Comparison of ENCODE assay signal across 19 cellular contexts in the genomic region with DNA sequence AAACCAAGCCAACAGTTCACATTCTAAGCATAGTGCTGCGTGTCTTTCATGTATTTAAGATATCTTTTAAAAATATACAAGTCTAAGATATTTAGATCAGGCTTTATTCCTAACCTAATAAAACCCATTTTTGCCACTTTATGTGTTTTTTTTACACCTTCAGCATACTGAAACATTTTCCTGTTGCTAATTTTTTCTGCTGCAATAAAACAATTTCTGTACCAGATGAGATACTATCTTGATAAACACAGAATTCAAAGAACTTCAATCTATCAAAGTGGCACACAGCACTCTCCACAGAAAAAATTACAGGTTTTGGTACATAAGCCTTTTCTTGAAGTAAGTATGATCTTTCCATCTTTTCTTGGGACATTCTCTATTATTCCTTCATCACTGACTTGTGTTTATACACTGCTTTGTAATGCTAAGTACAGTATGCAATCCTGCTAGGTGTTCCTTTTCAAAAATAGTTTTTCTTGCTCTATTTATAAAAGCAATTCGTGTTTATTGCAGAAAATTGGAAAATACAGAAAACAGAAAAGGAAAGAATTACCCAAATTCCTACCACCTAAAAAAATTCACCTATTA. TPM values are rescaled to one million over a fixed set of nuclear protein-coding genes. Genes with fewer than 3 reads are reported as not detected.
A peak's percentile ranks its signal among the peaks of the same experiment; 100 is the strongest.
DNase-seq lines count a peak whose midpoint lies in the region; ATAC-seq and TF ChIP-seq lines count a peak whose summit lies in the region.
"Had no signal": no experiment of that assay in that cellular context is flagged by ENCODE, and none has a peak within 500 bp of the region (broad histone marks: within the 10 kb centered on the region; RNA-seq: fewer than 3 reads in every experiment).

No MANE protein-coding gene starts in this region.

- H3K9me3 ChIP-seq in breast epithelium, result no peaks in the 10 kb centered on the region
- no peaks in the 10 kb centered on the region for H3K9me3 ChIP-seq in Loucy (ENCODE audit: insufficient read depth, low read depth, low read length)
- no peaks in the 10 kb centered on the region for H3K9me3 ChIP-seq in mucosa of descending colon
- no peaks in the 10 kb centered on the region for H3K9me3 ChIP-seq in right cardiac atrium (ENCODE audit: control insufficient read depth, low read length)
- H3K9me3 ChIP-seq: A549, Peyer's patch had no signal

- no peak for TF ChIP-seq POLR2A in breast epithelium (IDR thresholded peaks at IDR 0.05)

- H3K27ac Mint-ChIP-seq in MCF 10A (ENCODE audit: low read depth, unreplicated experiment) (peak overlapping the region; percentile 89), endothelial cell (ENCODE audit: unreplicated experiment) (peak overlapping the region; percentile 50)

- no peak for DNase-seq in MCF 10A (ENCODE audit: unreplicated experiment)
- DNase-seq in breast epithelium (ENCODE audit: low spot score in 2 of 2), result no peak
- DNase-seq in endothelial cell (ENCODE audit: low spot score), result no peak
- DNase-seq in mucosa of descending colon, result no peak
- no peak for DNase-seq in NCI-H345 (lab: John Stamatoyannopoulos, UW)
- no peak for DNase-seq in NCI-H1436 treated with DMSO at 0.1 percent for 48 hours (lab: John Stamatoyannopoulos, UW)
- no peak for DNase-seq in right cardiac atrium
- DNase-seq: CD8-positive, alpha-beta memory T cell; GOT3; MV-4-11; NCI-H1417; NCI-H187 treated with DMSO at 0.1 percent for 48 hours; NCI-H446; NCI-H69; Peyer's patch; SIG-M5 had no signal

- H3K4me1 ChIP-seq in breast epithelium (no peaks in the 10 kb centered on the region), Loucy (ENCODE audit: insufficient read depth, low read length, poor library complexity, severe bottlenecking) (peaks cover 11% of the 10 kb centered on the region), mucosa of descending colon (ENCODE audit: low read depth) (peaks cover 26% of the 10 kb centered on the region), right cardiac atrium (ENCODE audit: control insufficient read depth, insufficient read depth, low read length) (peaks cover 4% of the 10 kb centered on the region)

- no peak overlapping the region for H3K27ac ChIP-seq in breast epithelium
- H3K27ac ChIP-seq in right cardiac atrium (ENCODE audit: low read length), result no peak overlapping the region
- H3K27ac ChIP-seq: A549, Peyer's patch had no signal

- no peaks in the 10 kb centered on the region for H3K9me2 ChIP-seq in Loucy (replicated peaks; ENCODE audit: low read depth, low read length)

- peaks cover 41% of the 10 kb centered on the region for H3K4me1 Mint-ChIP-seq in MCF 10A (ENCODE audit: insufficient read depth, unreplicated experiment)
- peaks cover 25% of the 10 kb centered on the region for H3K4me1 Mint-ChIP-seq in endothelial cell (ENCODE audit: unreplicated experiment)

- peaks cover 64% of the 10 kb centered on the region for H4K20me1 ChIP-seq in Loucy (ENCODE audit: insufficient read depth, low read length, poor library complexity, severe bottlenecking)

- CTCF ChIA-PET in MCF 10A (lab: Yijun Ruan, JAX), result no interaction called here

- peak; percentile 6 for ATAC-seq in mucosa of descending colon
- ATAC-seq in right cardiac atrium, result no peak
- ATAC-seq: A549 had no signal

- WGBS in right cardiac atrium, result 56% methylated on average over 2 of the region's 2 CpGs

- peak overlapping the region; percentile 6 for H3K4me2 ChIP-seq in Loucy (ENCODE audit: low read depth, low read length, poor library complexity, severe bottlenecking)
- H3K4me2 ChIP-seq: A549 had no signal

- no peaks in the 10 kb centered on the region for H3F3A ChIP-seq in Loucy (ENCODE audit: low read depth)

- H3K9ac ChIP-seq in Loucy (ENCODE audit: low read depth, low read length, poor library complexity, severe bottlenecking), result no peak overlapping the region
- H3K9ac ChIP-seq: BLaER1 treated with 17β-estradiol and CSF1 and Interleukin-3, amounts not matched to agents 10 nM and 100 nM had no signal

- POLR2A ChIA-PET in MCF 10A (lab: Yijun Ruan, JAX), result interaction anchor here (0.9 to 2.5 kb wide), 8 partner anchors 9 to 138 kb away, joined by 3 to 15 read pairs (median 4); partner anchors contain the start of genes EIF5B, REV1 and TXNDC9

- H3K79me2 ChIP-seq in Loucy (ENCODE audit: insufficient read depth, low read length), result peaks cover 100% of the 10 kb centered on the region

- H3K9me3 Mint-ChIP-seq in MCF 10A (ENCODE audit: unreplicated experiment), result no peaks in the 10 kb centered on the region
- no peaks in the 10 kb centered on the region for H3K9me3 Mint-ChIP-seq in endothelial cell (ENCODE audit: unreplicated experiment)
- H3K9me3 Mint-ChIP-seq: CD8-positive, alpha-beta memory T cell had no signal

- no peak for TF ChIP-seq CTCF in MCF 10A (IDR thresholded peaks at IDR 0.05; ENCODE audit: unreplicated experiment)
- TF ChIP-seq CTCF in breast epithelium (IDR thresholded peaks at IDR 0.05), result no peak
- no peak for TF ChIP-seq CTCF in Loucy (conservative IDR thresholded peaks at IDR 0.05; ENCODE audit: low read length)
- no peak for TF ChIP-seq CTCF in endothelial cell (IDR thresholded peaks at IDR 0.05; ENCODE audit: unreplicated experiment)
- TF ChIP-seq CTCF in mucosa of descending colon (IDR thresholded peaks at IDR 0.05), result no peak

- intact Hi-C loops in MCF 10A (cut with micrococcal nuclease) (no loop called here), breast epithelium (cut with DNase I; ENCODE audit: low total_unique reads) (no loop called here), mucosa of descending colon (cut with DNase I, micrococcal nuclease) (no loop called here), right cardiac atrium (cut with DNase I) (no loop called here)

- no peak overlapping the region for H3K4me3 ChIP-seq in breast epithelium
- no peak overlapping the region for H3K4me3 ChIP-seq in Loucy (ENCODE audit: low read length, poor library complexity, severe bottlenecking)
- no peak overlapping the region for H3K4me3 ChIP-seq in mucosa of descending colon
- H3K4me3 ChIP-seq in right cardiac atrium (ENCODE audit: low read length), result no peak overlapping the region
- H3K4me3 ChIP-seq: A549; BLaER1 treated with 17β-estradiol and CSF1 and Interleukin-3, amounts not matched to agents 10 nM and 100 nM; Peyer's patch had no signal

- peaks cover 16% of the 10 kb centered on the region for H3K36me3 Mint-ChIP-seq in MCF 10A (ENCODE audit: insufficient read depth, unreplicated experiment)
- peaks cover 9% of the 10 kb centered on the region for H3K36me3 Mint-ChIP-seq in endothelial cell (ENCODE audit: low read depth, unreplicated experiment)

- H3K27me3 ChIP-seq in breast epithelium (no peaks in the 10 kb centered on the region), Loucy (ENCODE audit: insufficient read depth, low read length, poor library complexity, severe bottlenecking) (no peaks in the 10 kb centered on the region), right cardiac atrium (ENCODE audit: control insufficient read depth, insufficient read depth) (no peaks in the 10 kb centered on the region)
- H3K27me3 ChIP-seq: BLaER1 treated with 17β-estradiol and CSF1 and Interleukin-3, amounts not matched to agents 10 nM and 100 nM; Peyer's patch had no signal

- H2AFZ ChIP-seq in Loucy (ENCODE audit: low read length), result no peak overlapping the region

- H3K4me3 Mint-ChIP-seq in MCF 10A (ENCODE audit: unreplicated experiment), result no peak overlapping the region
- H3K4me3 Mint-ChIP-seq in endothelial cell (ENCODE audit: unreplicated experiment), result no peak overlapping the region
- H3K4me3 Mint-ChIP-seq: CD8-positive, alpha-beta memory T cell had no signal

- H3K27me3 Mint-ChIP-seq in MCF 10A (ENCODE audit: insufficient read depth, unreplicated experiment), result no peaks in the 10 kb centered on the region
- H3K27me3 Mint-ChIP-seq in endothelial cell (ENCODE audit: unreplicated experiment), result no peaks in the 10 kb centered on the region
- H3K27me3 Mint-ChIP-seq: CD8-positive, alpha-beta memory T cell had no signal

- no peaks in the 10 kb centered on the region for H3K36me3 ChIP-seq in breast epithelium
- H3K36me3 ChIP-seq in Loucy (ENCODE audit: insufficient read depth, low read length), result no peaks in the 10 kb centered on the region
- H3K36me3 ChIP-seq in mucosa of descending colon (ENCODE audit: low read depth), result no peaks in the 10 kb centered on the region
- H3K36me3 ChIP-seq: Peyer's patch had no signal

- no TSS peak for BruUV-seq in MCF 10A (replicated peaks; lab: Mats Ljungman, UMichigan)

RNA-seq across cellular contexts. Expression of gene REV1, which starts 16.2 kb away (rescaled TPM):
- 33.2 and 38.6 TPM in 2 replicates for total RNA-seq in MCF 10A (2022)
- 10 to 100 TPM; 40.8 to 89.1 (median 78.0) TPM for total RNA-seq in breast epithelium
- total RNA-seq in endothelial cell (ENCODE audit: unreplicated experiment), result 40.2 TPM
- 10 to 100 TPM; 40.2 to 53.4 (median 50.7) TPM for total RNA-seq in mucosa of descending colon
- total RNA-seq in right cardiac atrium, result 10 to 100 TPM; 31.0 to 37.1 (median 34.3) TPM
- 16.4 TPM for polyA plus RNA-seq in right cardiac atrium
